11 cellular contexts compared by ENCODE assay signal in genomic region chr21:14453339-14453738, GRCh38.
DNase-seq lines count a peak whose midpoint lies in the region; ATAC-seq and TF ChIP-seq lines count a peak whose summit lies in the region.
"Had no signal": no experiment of that assay in that cellular context is flagged by ENCODE, and none has a peak within 500 bp of the region (broad histone marks: within the 10 kb centered on the region; RNA-seq: fewer than 3 reads in every experiment).

No MANE protein-coding gene starts in this region.

- peak overlapping the region; percentile 95 for H3K27ac Mint-ChIP-seq in activated T-cell treated with anti-CD3 and anti-CD28 coated beads, Interleukin-2, amount 50 U/mL, for 72 hours
- no peak overlapping the region for H3K27ac Mint-ChIP-seq in endothelial cell (ENCODE audit: unreplicated experiment)

- TF ChIP-seq CTCF in GM12865 (IDR thresholded peaks at IDR 0.05; ENCODE audit: insufficient read depth, low read depth, low read length, missing control alignments) (no peak), endothelial cell (IDR thresholded peaks at IDR 0.05; ENCODE audit: unreplicated experiment) (no peak)

- peak overlapping the region; percentile 47 to 53 for H3K4me3 Mint-ChIP-seq in activated T-cell treated with anti-CD3 and anti-CD28 coated beads, Interleukin-2, amount 50 U/mL, for 72 hours
- H3K4me3 Mint-ChIP-seq in endothelial cell (ENCODE audit: unreplicated experiment): no peak overlapping the region

- peak; percentile 95 for DNase-seq in GM12865 (ENCODE audit: low read depth)
- DNase-seq in activated T-cell treated with anti-CD3 and anti-CD28 coated beads, Interleukin-2, amount 50 U/mL, for 72 hours: peak; percentile 29 to 46
- DNase-seq in NCI-H1930 (lab: John Stamatoyannopoulos, UW): no peak
- no peak for DNase-seq in endothelial cell (ENCODE audit: low spot score)
- DNase-seq in activated gamma-delta T cell treated with Interleukin-2 at 50 U/mL for 16 hours: no peak
- DNase-seq: activated CD8-positive, alpha-beta memory T cell treated with anti-CD3 and anti-CD28 coated beads, Interleukin-2, amount 50 U/mL, for 48 hours; COR-L47; PC-9 had no signal

- ATAC-seq in GM19351 (IDR thresholded peaks at IDR 0.05; ENCODE audit: unreplicated experiment) (peak; percentile 86), HG03025 (IDR thresholded peaks at IDR 0.05; ENCODE audit: low FRiP score, unreplicated experiment) (peak; percentile 89), SK-N-SH treated with all-trans-retinoic acid at 6 μM for 48 hours (no peak)
- peak; percentile 93 to 95 for ATAC-seq in activated T-cell treated with anti-CD3 and anti-CD28 coated beads, Interleukin-2, amount 50 U/mL, for 72 hours (replicated peaks in 1 of 2)

- no peaks in the 10 kb centered on the region for H3K27me3 Mint-ChIP-seq in activated T-cell treated with anti-CD3 and anti-CD28 coated beads, Interleukin-2, amount 50 U/mL, for 72 hours (ENCODE audit: low read depth)
- H3K27me3 Mint-ChIP-seq in endothelial cell (ENCODE audit: unreplicated experiment): no peaks in the 10 kb centered on the region

- no peak overlapping the region; the same call in 1 of the 2 replicates for H3K4me3 ChIP-seq in GM12865 (ENCODE audit: low read depth, low read length)
- H3K4me3 ChIP-seq: PC-9 had no signal

- no peaks in the 10 kb centered on the region for H3K36me3 Mint-ChIP-seq in activated T-cell treated with anti-CD3 and anti-CD28 coated beads, Interleukin-2, amount 50 U/mL, for 72 hours (ENCODE audit: insufficient read depth in 2 of 2)
- no peaks in the 10 kb centered on the region for H3K36me3 Mint-ChIP-seq in endothelial cell (ENCODE audit: low read depth, unreplicated experiment)

- H3K4me1 Mint-ChIP-seq in activated T-cell treated with anti-CD3 and anti-CD28 coated beads, Interleukin-2, amount 50 U/mL, for 72 hours (ENCODE audit: low read depth): peaks cover 68% of the 10 kb centered on the region
- H3K4me1 Mint-ChIP-seq in endothelial cell (ENCODE audit: unreplicated experiment): peaks cover 19% of the 10 kb centered on the region

- no peaks in the 10 kb centered on the region for H3K9me3 Mint-ChIP-seq in activated T-cell treated with anti-CD3 and anti-CD28 coated beads, Interleukin-2, amount 50 U/mL, for 72 hours
- H3K9me3 Mint-ChIP-seq in endothelial cell (ENCODE audit: unreplicated experiment): no peaks in the 10 kb centered on the region

TF ChIP-seq in SK-N-SH treated with all-trans-retinoic acid at 6 μM for 48 hours, 23 proteins besides CTCF, POLR2A, EP300 and RAD21:
- TF ChIP-seq TSHZ2 (CRISPR knock-in tag; IDR thresholded peaks at IDR 0.05): no peak
- no peak for TF ChIP-seq SNAI2 (CRISPR knock-in tag; IDR thresholded peaks at IDR 0.05)
- TF ChIP-seq GLIS3 (CRISPR knock-in tag; IDR thresholded peaks at IDR 0.05): no peak
- no peak for TF ChIP-seq ARNTL (CRISPR knock-in tag; IDR thresholded peaks at IDR 0.05; ENCODE audit: borderline replicate concordance, low read depth)
- no peak for TF ChIP-seq TCF4 (CRISPR knock-in tag; IDR thresholded peaks at IDR 0.05; ENCODE audit: borderline replicate concordance)
- no peak for TF ChIP-seq ZFP30 (CRISPR knock-in tag; IDR thresholded peaks at IDR 0.05)
- TF ChIP-seq PATZ1 (CRISPR knock-in tag; IDR thresholded peaks at IDR 0.05; ENCODE audit: borderline replicate concordance): no peak
- no peak for TF ChIP-seq CSDC2 (CRISPR knock-in tag; IDR thresholded peaks at IDR 0.05)
- no peak for TF ChIP-seq ZNF8 (CRISPR knock-in tag; IDR thresholded peaks at IDR 0.05)
- TF ChIP-seq ISL1 (CRISPR knock-in tag; IDR thresholded peaks at IDR 0.05): no peak
- TF ChIP-seq BACH2 (CRISPR knock-in tag; IDR thresholded peaks at IDR 0.05; ENCODE audit: borderline replicate concordance): no peak
- no peak for TF ChIP-seq OSR1 (CRISPR knock-in tag; IDR thresholded peaks at IDR 0.05)
TF ChIP-seq in SK-N-SH treated with all-trans-retinoic acid at 6 μM for 48 hours: peak in this region for 0.

Comparison
In these comparisons a context has a peak if more than half of its experiments do, and no peak if none do; other contexts are left out.
1. DNase-seq: peak in GM12865 (single experiment) and activated T-cell treated with anti-CD3 and anti-CD28 coated beads, Interleukin-2, amount 50 U/mL, for 72 hours (2 of 2); none in NCI-H1930 (0 of 2), endothelial cell (single experiment) and activated gamma-delta T cell treated with Interleukin-2 at 50 U/mL for 16 hours (single experiment).